In genomic region chr3:84621823-84622222, GRCh38 we compare ENCODE assay signal across 3 cellular contexts.
"Had no signal": no experiment of that assay in that cellular context is flagged by ENCODE, and none has a peak within 500 bp of the region (broad histone marks: within the 10 kb centered on the region; RNA-seq: fewer than 3 reads in every experiment).

No MANE protein-coding gene starts in this region.

- H3K4me3 ChIP-seq: GM12878 had no signal

- DNase-seq: GDM1, GF-D8 had no signal

- ATAC-seq: GM12878 had no signal
